ENCODE assay signal across 8 cellular contexts in genomic region chr1:65554086-65554764, GRCh38.
A peak's percentile ranks its signal among the peaks of the same experiment; 100 is the strongest.
DNase-seq lines count a peak whose midpoint lies in the region; ATAC-seq and TF ChIP-seq lines count a peak whose summit lies in the region.
"Not testable (repeated sequence)": the region's sequence is repeated elsewhere in the genome, so short reads cannot be mapped to it uniquely, and the experiment has no call there.

No MANE protein-coding gene starts in this region.

- not testable (repeated sequence) for H3K79me1 ChIP-seq in mesendoderm (ENCODE audit: low read length)

- peaks cover 13% of the 10 kb centered on the region for H3K4me1 Mint-ChIP-seq in GM23338

- not testable (repeated sequence) for H2BK120ac ChIP-seq in mesendoderm (ENCODE audit: low read depth, low read length)

- H4K20me1 ChIP-seq in GM23338 (replicated peaks; ENCODE audit: insufficient read depth); osteoblast (ENCODE audit: insufficient read depth, low read length): not testable (repeated sequence)

- H3K79me2 ChIP-seq in GM23338 (replicated peaks; ENCODE audit: insufficient read depth); mesendoderm (ENCODE audit: control insufficient read depth, insufficient read depth, low read length); osteoblast (ENCODE audit: insufficient read depth, low read length): not testable (repeated sequence)

- H3K9me3 Mint-ChIP-seq in GM23338 = not testable (repeated sequence)

- H3K18ac ChIP-seq in mesendoderm (ENCODE audit: low read length) = not testable (repeated sequence)

- H4K5ac ChIP-seq in mesendoderm (ENCODE audit: low read length) = not testable (repeated sequence)

- not testable (repeated sequence) for H3K27me3 ChIP-seq in GM23338 (ENCODE audit: insufficient read depth); NT2/D1 (ENCODE audit: insufficient read depth, insufficient read length); left ventricle myocardium inferior (ENCODE audit: low read depth); mesendoderm (ENCODE audit: insufficient read depth, low read length, poor library complexity); osteoblast (ENCODE audit: insufficient read depth, low read length); upper lobe of left lung

- not testable (repeated sequence) for TF ChIP-seq EP300 in upper lobe of left lung (IDR thresholded peaks at IDR 0.05)

- not testable (repeated sequence) for H3F3A ChIP-seq in GM23338 (replicated peaks; ENCODE audit: low read depth)

- not testable (repeated sequence) for H3K36me3 Mint-ChIP-seq in GM23338 (ENCODE audit: low read depth)

- not testable (repeated sequence) for H2AK5ac ChIP-seq in mesendoderm (ENCODE audit: low read length)

- not testable (repeated sequence) for H3K9me2 ChIP-seq in GM23338 (ENCODE audit: insufficient read depth)

- WGBS in mesendoderm (ENCODE audit: extremely low coverage, insufficient coverage, low lambda C conversion rate) = no CpG with 5 or more reads among the region's 6 CpGs
- WGBS in upper lobe of left lung, 2 donors = 54 to 59% methylated on average over 5 to 6 of the region's 6 CpGs

- not testable (repeated sequence) for H3K4ac ChIP-seq in mesendoderm (ENCODE audit: low read depth, low read length)

- H3K4me3 ChIP-seq in GM23338; NT2/D1 (ENCODE audit: insufficient read length, low read depth); left ventricle myocardium inferior; mesendoderm (ENCODE audit: low read length); osteoblast (ENCODE audit: insufficient read depth, low read length); upper lobe of left lung: not testable (repeated sequence)

- intact Hi-C loops in left ventricle myocardium inferior (cut with micrococcal nuclease) = not testable (repeated sequence)

- not testable (repeated sequence) for H3K23ac ChIP-seq in mesendoderm (ENCODE audit: low read length)

- H2AFZ ChIP-seq in GM23338 = not testable (repeated sequence)
- H2AFZ ChIP-seq in osteoblast (ENCODE audit: low read length) = peak overlapping the region; percentile 66

- H3K4me3 Mint-ChIP-seq in GM23338 = not testable (repeated sequence)

- not testable (repeated sequence) for H3K9ac ChIP-seq in NT2/D1 (ENCODE audit: insufficient read length, low read depth); mesendoderm (ENCODE audit: low read length)

- not testable (repeated sequence) for H3K36me3 ChIP-seq in GM23338 (ENCODE audit: insufficient read depth); NT2/D1 (ENCODE audit: insufficient read depth, insufficient read length, low read length); left ventricle myocardium inferior; mesendoderm (ENCODE audit: control insufficient read depth, insufficient read depth, low read length); osteoblast (ENCODE audit: insufficient read depth, low read length); upper lobe of left lung

- peak; percentile 52; the same call in 2 of the 3 replicates for ATAC-seq in GM23338
- ATAC-seq in upper lobe of left lung (ENCODE audit: low FRiP score in 2 of 2) = not testable (repeated sequence)

- not testable (repeated sequence) for H3K4me2 ChIP-seq in GM23338; mesendoderm (ENCODE audit: low read length); osteoblast (ENCODE audit: insufficient read depth, low read length)

- H3K4me1 ChIP-seq in GM23338 (ENCODE audit: insufficient read depth); NT2/D1 (ENCODE audit: insufficient read depth, insufficient read length); left ventricle myocardium inferior; mesendoderm (ENCODE audit: control insufficient read depth, low read depth, low read length); osteoblast (ENCODE audit: insufficient read depth, low read length); upper lobe of left lung: not testable (repeated sequence)

- DNase-seq in GM23338 (ENCODE audit: low spot score) (peak; percentile 34), HuH-7.5 (ENCODE audit: low spot score) (peak; percentile 15), NT2/D1 (ENCODE audit: low read depth, low spot score) (peak; percentile 59), dermis blood vessel endothelial cell (peak; percentile 5), mesendoderm (peak; percentile 63)
- not testable (repeated sequence) for DNase-seq in left ventricle myocardium inferior; osteoblast (ENCODE audit: insufficient read length, low spot score, missing footprints); upper lobe of left lung

- H3K9me3 ChIP-seq in NT2/D1 (ENCODE audit: insufficient read depth, low read length) = peaks cover 40% of the 10 kb centered on the region
- H3K9me3 ChIP-seq in left ventricle myocardium inferior (replicated peaks) = peaks cover 40% of the 10 kb centered on the region
- H3K9me3 ChIP-seq in osteoblast (ENCODE audit: low read depth, low read length); upper lobe of left lung: not testable (repeated sequence)

- H2BK5ac ChIP-seq in mesendoderm (ENCODE audit: low read length) = not testable (repeated sequence)

- H3K56ac ChIP-seq in mesendoderm (ENCODE audit: low read length) = peak overlapping the region; percentile 7

- H2BK15ac ChIP-seq in mesendoderm (replicated peaks; ENCODE audit: low read depth) = not testable (repeated sequence)

- H4K8ac ChIP-seq in mesendoderm (ENCODE audit: low read depth, low read length) = not testable (repeated sequence)

- H3K27me3 Mint-ChIP-seq in GM23338 (ENCODE audit: insufficient read depth, low read depth, poor library complexity) = not testable (repeated sequence)

- H3K27ac Mint-ChIP-seq in GM23338 = not testable (repeated sequence)

- not testable (repeated sequence) for TF ChIP-seq CTCF in GM23338 (conservative IDR thresholded peaks at IDR 0.05; ENCODE audit: low read depth in 2 of 2); left ventricle myocardium inferior (IDR thresholded peaks at IDR 0.05; ENCODE audit: borderline replicate concordance); osteoblast (IDR thresholded peaks at IDR 0.05; ENCODE audit: extremely low read depth, low read depth, low read length); upper lobe of left lung (IDR thresholded peaks at IDR 0.05)

- H3K27ac ChIP-seq in GM23338 (ENCODE audit: low read depth); mesendoderm (ENCODE audit: low read depth, low read length); osteoblast (ENCODE audit: low read depth, low read length): not testable (repeated sequence)
- peak overlapping the region; percentile 46 for H3K27ac ChIP-seq in left ventricle myocardium inferior (replicated peaks)
- peak overlapping the region in 3 of 4 donors; percentile 43 to 55 (median 49) for H3K27ac ChIP-seq in upper lobe of left lung

- TF ChIP-seq POLR2A in upper lobe of left lung (IDR thresholded peaks at IDR 0.05) = not testable (repeated sequence)
